In the genomic region with DNA sequence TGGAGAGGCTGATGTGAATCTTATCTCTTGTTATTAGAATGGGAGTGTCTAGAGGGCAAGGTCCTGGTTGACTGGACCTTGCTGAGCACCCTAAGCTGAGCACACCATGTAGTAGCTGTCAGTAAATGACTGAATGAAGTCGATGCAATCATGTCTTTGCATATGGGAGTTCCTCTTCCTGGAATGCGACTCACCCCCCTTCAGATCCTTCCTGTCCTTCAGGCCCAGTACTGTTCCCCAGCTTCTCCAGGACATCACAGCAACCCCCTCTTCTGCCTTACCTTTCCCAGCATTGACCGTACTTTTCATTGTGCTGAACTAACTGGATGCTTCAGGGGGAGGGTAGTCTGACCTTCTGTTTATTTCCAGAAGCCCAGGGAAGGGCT, we compare ENCODE assay signal across 12 cellular contexts. TPM values are rescaled to one million over a fixed set of nuclear protein-coding genes. Genes with fewer than 3 reads are reported as not detected.
DNase-seq lines count a peak whose midpoint lies in the region; ATAC-seq and TF ChIP-seq lines count a peak whose summit lies in the region.
"Had no signal": no experiment of that assay in that cellular context is flagged by ENCODE, and none has a peak within 500 bp of the region (broad histone marks: within the 10 kb centered on the region; RNA-seq: fewer than 3 reads in every experiment).

No MANE protein-coding gene starts in this region.

- peak; percentile 27 for DNase-seq in GM23248
- DNase-seq in SKM-1 treated with dmso at 0.1 percent for 144 hours (lab: John Stamatoyannopoulos, UW; ENCODE audit: unreplicated experiment), result peak; percentile 44
- DNase-seq in endodermal cell, result no peak
- DNase-seq in progenitor cell of endocrine pancreas (ENCODE audit: low spot score, unreplicated experiment), result no peak
- DNase-seq in NCI-H446 (lab: John Stamatoyannopoulos, UW), result no peak
- no peak for DNase-seq in NAMALWA (ENCODE audit: low spot score)
- DNase-seq: cortex of kidney, NCI-H1930, T-helper 9 cell had no signal

- in situ Hi-C loops in GM23248 (cut with MboI), result no loop called here

- H3K9me2 ChIP-seq in GM23248 (ENCODE audit: insufficient read depth), result no peaks in the 10 kb centered on the region

- no peak overlapping the region for H3K27ac ChIP-seq in GM23248
- H3K27ac ChIP-seq in endodermal cell (ENCODE audit: low read depth, low read length), result no peak overlapping the region

- peaks cover 7% of the 10 kb centered on the region; the same call in 1 of the 2 replicates for H4K20me1 ChIP-seq in GM23248 (ENCODE audit: insufficient read depth)

- no peak overlapping the region for H2AFZ ChIP-seq in GM23248

- H3K36me3 ChIP-seq in GM23248 (ENCODE audit: low read depth) (peaks cover 2% of the 10 kb centered on the region), endodermal cell (ENCODE audit: control insufficient read depth, insufficient read depth, low read length) (peaks cover 51% of the 10 kb centered on the region)

- WGBS in GM23248 (ENCODE audit: low coverage in 1 of 2, low lambda C conversion rate in 2 of 2, missing lambda C conversion rate in 2 of 2), 2 experiments, result 93 to 100% methylated on average over 3 of the region's 3 CpGs
- WGBS in endodermal cell (ENCODE audit: insufficient coverage in 1 of 2, insufficient read length in 1 of 2), 2 experiments, result 91% methylated on average over 3 of the region's 3 CpGs; no CpG with 5 or more reads in 1 of the 2 experiments

- H3K27me3 Mint-ChIP-seq in endodermal cell (ENCODE audit: insufficient read depth) (no peaks in the 10 kb centered on the region), progenitor cell of endocrine pancreas (no peaks in the 10 kb centered on the region)

- H3K9ac ChIP-seq in GM23248 (no peak overlapping the region), endodermal cell (ENCODE audit: extremely low read depth, low read length, poor library complexity, severe bottlenecking) (no peak overlapping the region)

- H3K4me1 Mint-ChIP-seq in endodermal cell, result peaks cover 37% of the 10 kb centered on the region
- H3K4me1 Mint-ChIP-seq in progenitor cell of endocrine pancreas (ENCODE audit: low read depth), result peaks cover 13% of the 10 kb centered on the region

- peaks cover 100% of the 10 kb centered on the region for H3K79me2 ChIP-seq in GM23248 (ENCODE audit: insufficient read depth)

- no peak overlapping the region for H3K4me3 ChIP-seq in GM23248
- no peak overlapping the region for H3K4me3 ChIP-seq in endodermal cell (ENCODE audit: low read length)

- ATAC-seq in GM21723 (IDR thresholded peaks at IDR 0.05; ENCODE audit: unreplicated experiment) (no peak), HG02759 (IDR thresholded peaks at IDR 0.05; ENCODE audit: unreplicated experiment) (no peak)

- H3K36me3 Mint-ChIP-seq in endodermal cell (ENCODE audit: low read depth), result peaks cover 24% of the 10 kb centered on the region
- peaks cover 5% of the 10 kb centered on the region for H3K36me3 Mint-ChIP-seq in progenitor cell of endocrine pancreas (ENCODE audit: insufficient read depth)

- H3K9me3 ChIP-seq in GM23248 (ENCODE audit: low read depth), result no peaks in the 10 kb centered on the region
- H3K9me3 ChIP-seq in endodermal cell (ENCODE audit: control insufficient read depth, low read length), result no peaks in the 10 kb centered on the region

- no peak overlapping the region for H3K4me3 Mint-ChIP-seq in endodermal cell
- no peak overlapping the region for H3K4me3 Mint-ChIP-seq in progenitor cell of endocrine pancreas (ENCODE audit: low read depth)
- H3K4me3 Mint-ChIP-seq: mesothelial cell of epicardium had no signal

- peaks cover 21% of the 10 kb centered on the region for H3K4me1 ChIP-seq in GM23248 (ENCODE audit: insufficient read depth)
- peaks cover 19% of the 10 kb centered on the region for H3K4me1 ChIP-seq in endodermal cell (ENCODE audit: control insufficient read depth, insufficient read depth, low read length)

- TF ChIP-seq CTCF in endodermal cell (conservative IDR thresholded peaks at IDR 0.05), result no peak
- no peak for TF ChIP-seq CTCF in progenitor cell of endocrine pancreas (IDR thresholded peaks at IDR 0.05; ENCODE audit: unreplicated experiment)

- H3K4me2 ChIP-seq in GM23248 (ENCODE audit: unreplicated experiment), result no peak overlapping the region

- H3K27me3 ChIP-seq in GM23248 (replicated peaks; ENCODE audit: insufficient read depth), result no peaks in the 10 kb centered on the region
- no peaks in the 10 kb centered on the region for H3K27me3 ChIP-seq in endodermal cell (ENCODE audit: control insufficient read depth, insufficient read depth, low read length, poor library complexity, severe bottlenecking)

- 0 out of 2 replicates have a peak, but pooled peaks cover under 1% of the 10 kb centered on the region for H3F3A ChIP-seq in GM23248 (ENCODE audit: insufficient read depth)

- no peaks in the 10 kb centered on the region for H3K9me3 Mint-ChIP-seq in endodermal cell
- H3K9me3 Mint-ChIP-seq in progenitor cell of endocrine pancreas (ENCODE audit: low read depth), result no peaks in the 10 kb centered on the region
- H3K9me3 Mint-ChIP-seq: mesothelial cell of epicardium had no signal

- H3K27ac Mint-ChIP-seq in endodermal cell (peak overlapping the region; percentile 2), progenitor cell of endocrine pancreas (peak overlapping the region; percentile 50)
- H3K27ac Mint-ChIP-seq: mesothelial cell of epicardium had no signal

RNA-seq across cellular contexts. Expression of a gene that starts 5.7 kb away (rescaled TPM):
- 42.0 and 45.5 TPM in 2 replicates for total RNA-seq in GM23248 (2014; rRNA removed; shearing (Covaris generic))
- 59.5 and 61.4 TPM in 2 replicates for polyA plus RNA-seq in GM23248 (2016; fragmentation: Nextera tagmentation; extraction: Ambion mirVana)
- total RNA-seq in endodermal cell (10 to 100 TPM; 25.5 to 27.6 TPM), progenitor cell of endocrine pancreas (21.4 and 25.0 TPM in 2 replicates)
- 28.0 TPM for polyA plus RNA-seq in endodermal cell (2013, experiment 1 of 2)
- polyA plus RNA-seq in endodermal cell (2013, experiment 2 of 2), result 27.2 TPM

RNA-seq across cellular contexts. Expression of a gene that starts 20.4 kb away (rescaled TPM):
- 24.6 and 63.4 TPM in 2 replicates for total RNA-seq in GM23248 (2014; rRNA removed; shearing (Covaris generic))
- polyA plus RNA-seq in GM23248 (2016; fragmentation: Nextera tagmentation; extraction: Ambion mirVana), result 22.0 and 22.3 TPM in 2 replicates
- total RNA-seq in endodermal cell (10 to 100 TPM; 20.9 to 27.9 TPM), progenitor cell of endocrine pancreas (27.2 and 32.7 TPM in 2 replicates)
- polyA plus RNA-seq in endodermal cell (2013, experiment 1 of 2), result 22.2 TPM
- 20.2 TPM for polyA plus RNA-seq in endodermal cell (2013, experiment 2 of 2)

RNA-seq across cellular contexts. Expression of a gene that starts 26.7 kb away (rescaled TPM):
- total RNA-seq in GM23248 (2014; rRNA removed; shearing (Covaris generic)), result 10.1 and 19.0 TPM in 2 replicates
- 14.7 and 17.8 TPM in 2 replicates for polyA plus RNA-seq in GM23248 (2016; fragmentation: Nextera tagmentation; extraction: Ambion mirVana)
- total RNA-seq in endodermal cell (10 to 100 TPM; 38.5 to 52.2 TPM), progenitor cell of endocrine pancreas (46.7 and 51.3 TPM in 2 replicates)
- polyA plus RNA-seq in endodermal cell (2013, experiment 1 of 2), result 28.7 TPM
- 21.7 TPM for polyA plus RNA-seq in endodermal cell (2013, experiment 2 of 2)

RNA-seq across cellular contexts. Expression of a gene that starts 37.7 kb away (rescaled TPM):
- 79.3 and 142 TPM in 2 replicates for total RNA-seq in GM23248 (2014; rRNA removed; shearing (Covaris generic))
- 25.6 and 30.5 TPM in 2 replicates for polyA plus RNA-seq in GM23248 (2016; fragmentation: Nextera tagmentation; extraction: Ambion mirVana)
- 10 to 100 TPM; 81.6 to 92.6 TPM for total RNA-seq in endodermal cell
- 78.1 TPM for polyA plus RNA-seq in endodermal cell (2013, experiment 1 of 2)
- polyA plus RNA-seq in endodermal cell (2013, experiment 2 of 2), result 68.1 TPM
- total RNA-seq in progenitor cell of endocrine pancreas, result 80.3 and 83.4 TPM in 2 replicates

Comparison
In these comparisons a context has a peak if more than half of its experiments do, and no peak if none do; other contexts are left out.
1. DNase-seq: peak in GM23248 (single experiment) and SKM-1 treated with dmso at 0.1 percent for 144 hours (single experiment); none in endodermal cell (single experiment), progenitor cell of endocrine pancreas (single experiment), NCI-H446 (0 of 2) and NAMALWA (single experiment).